ENCODE assay signal across 27 cellular contexts in the genomic region with DNA sequence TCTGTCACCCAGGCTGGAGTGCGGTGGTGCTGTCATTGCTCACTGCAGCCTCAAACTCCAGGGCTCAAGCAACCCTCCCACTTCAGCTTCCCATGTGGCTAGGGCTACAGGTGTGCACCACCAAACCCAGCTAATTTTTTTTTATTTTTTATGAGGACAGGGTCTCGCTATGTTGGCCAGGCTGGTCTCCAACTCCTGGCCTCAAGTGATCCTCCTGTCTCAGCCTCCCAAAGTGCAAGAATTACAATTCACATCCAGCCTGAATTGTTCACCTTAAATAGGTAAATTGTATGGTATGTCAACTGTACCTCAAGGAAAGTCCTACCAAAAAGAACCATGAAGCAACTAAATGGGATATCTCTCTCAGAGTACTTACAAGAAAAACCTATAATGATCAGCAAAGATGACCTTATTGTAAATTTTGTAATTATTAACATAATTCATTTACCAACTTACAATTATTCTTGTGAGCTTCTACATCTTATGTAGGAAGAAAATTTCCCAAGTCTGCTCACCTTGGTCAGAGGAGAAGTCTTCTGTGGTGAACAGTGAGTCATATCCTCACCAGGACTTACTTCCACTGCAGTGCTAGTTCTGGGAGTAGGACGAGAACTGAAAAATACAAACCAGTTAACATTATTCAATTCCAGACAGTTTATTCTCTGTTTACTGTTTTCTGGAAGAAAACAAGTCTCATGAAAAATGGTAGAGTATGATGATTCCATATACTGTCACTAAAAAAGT. TPM values are rescaled to one million over a fixed set of nuclear protein-coding genes. Genes with fewer than 3 reads are reported as not detected.
DNase-seq lines count a peak whose midpoint lies in the region; ATAC-seq, FAIRE-seq and TF ChIP-seq lines count a peak whose summit lies in the region.
"Had no signal": no experiment of that assay in that cellular context is flagged by ENCODE, and none has a peak within 500 bp of the region (broad histone marks: within the 10 kb centered on the region; RNA-seq: fewer than 3 reads in every experiment).

No MANE protein-coding gene starts in this region.

- H3K9me3 ChIP-seq in HepG2 (ENCODE audit: low read length): no peaks in the 10 kb centered on the region
- no peaks in the 10 kb centered on the region for H3K9me3 ChIP-seq in right lobe of liver
- H3K9me3 ChIP-seq in endothelial cell of umbilical vein (replicated peaks; ENCODE audit: control insufficient read depth, insufficient read depth, low read length): no peaks in the 10 kb centered on the region
- H3K9me3 ChIP-seq: A549, gastrocnemius medialis, psoas muscle had no signal

- H3K4me1 ChIP-seq in HepG2 (ENCODE audit: insufficient read depth, low read length) (no peaks in the 10 kb centered on the region), right lobe of liver (no peaks in the 10 kb centered on the region), endothelial cell of umbilical vein (ENCODE audit: control insufficient read depth, extremely low read depth, insufficient read depth, low read length) (no peaks in the 10 kb centered on the region)
- H3K4me1 ChIP-seq: A549, gastrocnemius medialis, psoas muscle had no signal

- POLR2A ChIA-PET in HepG2 (lab: Yijun Ruan, JAX): no interaction called here
- POLR2A ChIA-PET in WTC11 (lab: Charles Lee): interaction anchor here (0.6 kb wide), 2 partner anchors 98 to 1597 kb away, joined by 3 read pairs; no protein-coding TSS in a partner anchor
- POLR2A ChIA-PET in endothelial cell of umbilical vein (lab: Charles Lee): no interaction called here

- H3K79me2 ChIP-seq in HepG2 (ENCODE audit: insufficient read depth, low read length): no peaks in the 10 kb centered on the region
- H3K79me2 ChIP-seq in endothelial cell of umbilical vein (ENCODE audit: control insufficient read depth, insufficient read depth, low read length): no peaks in the 10 kb centered on the region

- TF ChIP-seq CTCF in HepG2 (CRISPR knock-in tag; IDR thresholded peaks at IDR 0.05): no peak
- TF ChIP-seq CTCF in right lobe of liver (IDR thresholded peaks at IDR 0.05): no peak
- no peak for TF ChIP-seq CTCF in WTC11 (IDR thresholded peaks at IDR 0.05)
- no peak for TF ChIP-seq CTCF in endothelial cell of umbilical vein (IDR thresholded peaks at IDR 0.05; ENCODE audit: extremely low read depth in 1 of 2, insufficient read depth in 1 of 2, low read depth in 1 of 2, low read length in 2 of 2)

- WGBS in HepG2 (ENCODE audit: low lambda C conversion rate): 94% methylated on average over 3 of the region's 3 CpGs
- WGBS in right lobe of liver (ENCODE audit: insufficient coverage, low coverage, low lambda C conversion rate, missing lambda C conversion rate): 92% methylated on average over 2 of the region's 3 CpGs

- H3K27ac ChIP-seq in HepG2 (ENCODE audit: extremely low read length, insufficient read depth, low read length) (no peak overlapping the region), right lobe of liver (no peak overlapping the region), endothelial cell of umbilical vein (ENCODE audit: insufficient read depth, low read depth, low read length) (no peak overlapping the region)
- H3K27ac ChIP-seq: A549, gastrocnemius medialis, HL-60, psoas muscle had no signal

- H3K36me3 ChIP-seq in HepG2 (replicated peaks in 1 of 2; ENCODE audit: control insufficient read depth in 1 of 2, insufficient read depth in 2 of 2, low read length in 2 of 2): 0 out of 5 replicates have a peak, but pooled peaks cover 0 to 2% of the 10 kb centered on the region in 2 experiments
- H3K36me3 ChIP-seq in right lobe of liver: no peaks in the 10 kb centered on the region
- no peaks in the 10 kb centered on the region for H3K36me3 ChIP-seq in endothelial cell of umbilical vein (ENCODE audit: control insufficient read depth in 2 of 2, extremely low read depth in 1 of 2, insufficient read depth in 2 of 2, low read length in 2 of 2)
- H3K36me3 ChIP-seq: gastrocnemius medialis had no signal

- H3K27me3 ChIP-seq in HepG2 (ENCODE audit: control insufficient read depth in 1 of 2, insufficient read depth in 2 of 2, low read length in 2 of 2): no peaks in the 10 kb centered on the region
- no peaks in the 10 kb centered on the region for H3K27me3 ChIP-seq in right lobe of liver
- H3K27me3 ChIP-seq in endothelial cell of umbilical vein (ENCODE audit: control insufficient read depth in 2 of 2, insufficient read depth in 2 of 2, low read length in 2 of 2): no peaks in the 10 kb centered on the region
- H3K27me3 ChIP-seq: gastrocnemius medialis had no signal

- TF ChIP-seq RAD21 in HepG2 (CRISPR knock-in tag; IDR thresholded peaks at IDR 0.05): no peak

- intact Hi-C loops in HepG2 (cut with micrococcal nuclease; ENCODE audit: unreplicated experiment) (no loop called here), right lobe of liver (cut with DNase I) (no loop called here), endothelial cell of umbilical vein (cut with micrococcal nuclease) (no loop called here)

- no peak overlapping the region for H2AFZ ChIP-seq in HepG2 (ENCODE audit: low read length)
- H2AFZ ChIP-seq in endothelial cell of umbilical vein (ENCODE audit: low read depth, low read length): no peak overlapping the region

- BruUV-seq in HepG2 (replicated peaks; lab: Mats Ljungman, UMichigan) (no TSS peak), endothelial cell of umbilical vein (replicated peaks; lab: Mats Ljungman, UMichigan) (no TSS peak)

- TF ChIP-seq POLR2A in HepG2 (IDR thresholded peaks at IDR 0.05; ENCODE audit: insufficient read depth in 1 of 2, low read depth in 2 of 2, low read length in 2 of 2) (no peak), right lobe of liver (IDR thresholded peaks at IDR 0.05) (no peak), endothelial cell of umbilical vein (IDR thresholded peaks at IDR 0.05; ENCODE audit: low read depth, low read length) (no peak)

- H3K9me3 Mint-ChIP-seq in WTC11: no peaks in the 10 kb centered on the region
- H3K9me3 Mint-ChIP-seq in activated T-cell treated with anti-CD3 and anti-CD28 coated beads, Interleukin-2, amount 50 U/mL, for 72 hours: no peaks in the 10 kb centered on the region
- H3K9me3 Mint-ChIP-seq: nephron progenitor cell had no signal

- no peak overlapping the region for H3K4me2 ChIP-seq in HepG2 (ENCODE audit: low read depth, low read length)
- no peak overlapping the region for H3K4me2 ChIP-seq in endothelial cell of umbilical vein (ENCODE audit: insufficient read depth, low read length)
- H3K4me2 ChIP-seq: A549 had no signal

- CTCF ChIA-PET in HepG2 (lab: Yijun Ruan, JAX; ENCODE audit: low intra/inter-chr PET ratio, low total read pairs) (no interaction called here), WTC11 (lab: Charles Lee) (no interaction called here), endothelial cell of umbilical vein (lab: Charles Lee) (interaction anchor here (1.1 to 3.0 kb wide), 3 partner anchors 12 to 284 kb away, joined by 3 to 15 read pairs (median 3); no protein-coding TSS in a partner anchor)

- FAIRE-seq in HepG2 (lab: Jason Lieb, UNC) (no peak), endothelial cell of umbilical vein (lab: Jason Lieb, UNC) (peak; percentile 42)
- FAIRE-seq: A549, colon, D721Med, endometrium, GM12892, urothelium cell line had no signal

- H3K36me3 Mint-ChIP-seq in WTC11: peaks cover 29% of the 10 kb centered on the region
- H3K36me3 Mint-ChIP-seq in activated T-cell treated with anti-CD3 and anti-CD28 coated beads, Interleukin-2, amount 50 U/mL, for 72 hours (ENCODE audit: insufficient read depth in 2 of 2): peaks cover 0 to 2% of the 10 kb centered on the region in 2 donors

- no peaks in the 10 kb centered on the region for H3K27me3 Mint-ChIP-seq in WTC11 (ENCODE audit: low read depth)
- H3K27me3 Mint-ChIP-seq in activated T-cell treated with anti-CD3 and anti-CD28 coated beads, Interleukin-2, amount 50 U/mL, for 72 hours (ENCODE audit: low read depth): no peaks in the 10 kb centered on the region

- no peak for TF ChIP-seq EP300 in HepG2 (IDR thresholded peaks at IDR 0.05; ENCODE audit: low read depth in 2 of 2, low read length in 2 of 2)
- no peak for TF ChIP-seq EP300 in HepG2 (CRISPR knock-in tag; IDR thresholded peaks at IDR 0.05; ENCODE audit: borderline replicate concordance)

- H3K4me3 Mint-ChIP-seq in WTC11: no peak overlapping the region
- H3K4me3 Mint-ChIP-seq in activated T-cell treated with anti-CD3 and anti-CD28 coated beads, Interleukin-2, amount 50 U/mL, for 72 hours: no peak overlapping the region
- H3K4me3 Mint-ChIP-seq: nephron progenitor cell had no signal

- H3K9me1 ChIP-seq in endothelial cell of umbilical vein (replicated peaks; ENCODE audit: control insufficient read depth, extremely low read depth, insufficient read depth, low read length): no peaks in the 10 kb centered on the region

- H3K27ac Mint-ChIP-seq in WTC11: no peak overlapping the region
- no peak overlapping the region for H3K27ac Mint-ChIP-seq in activated T-cell treated with anti-CD3 and anti-CD28 coated beads, Interleukin-2, amount 50 U/mL, for 72 hours
- H3K27ac Mint-ChIP-seq: nephron progenitor cell had no signal

- dilution Hi-C loops in endothelial cell of umbilical vein (cut with MboI; ENCODE audit: extremely low pct_ligation_motif_present, low sequenced_read_pairs): no loop called here

- H3K4me1 Mint-ChIP-seq in WTC11: no peaks in the 10 kb centered on the region
- no peaks in the 10 kb centered on the region for H3K4me1 Mint-ChIP-seq in activated T-cell treated with anti-CD3 and anti-CD28 coated beads, Interleukin-2, amount 50 U/mL, for 72 hours (ENCODE audit: low read depth)
- H3K4me1 Mint-ChIP-seq: nephron progenitor cell had no signal

- ATAC-seq in HepG2: no peak
- no peak for ATAC-seq in right lobe of liver
- ATAC-seq in WTC11: no peak
- no peak for ATAC-seq in activated T-cell treated with anti-CD3 and anti-CD28 coated beads, Interleukin-2, amount 50 U/mL, for 72 hours (replicated peaks in 1 of 2)
- ATAC-seq: A549, gastrocnemius medialis, left cardiac atrium, psoas muscle had no signal

- H3K4me3 ChIP-seq in HepG2 (replicated peaks in 1 of 3; ENCODE audit: insufficient read depth in 1 of 3, low read depth in 2 of 3, low read length in 3 of 3) (no peak overlapping the region), right lobe of liver (no peak overlapping the region), endothelial cell of umbilical vein (replicated peaks in 1 of 3; ENCODE audit: insufficient read depth in 1 of 3, low read depth in 1 of 3, low read length in 3 of 3) (no peak overlapping the region)
- H3K4me3 ChIP-seq: A549, gastrocnemius medialis, psoas muscle had no signal

- no peaks in the 10 kb centered on the region for H4K20me1 ChIP-seq in HepG2 (ENCODE audit: insufficient read depth, low read length)
- H4K20me1 ChIP-seq in endothelial cell of umbilical vein (replicated peaks; ENCODE audit: control insufficient read depth, extremely low read depth, insufficient read depth, low read length): no peaks in the 10 kb centered on the region

- DNase-seq in HepG2 (ENCODE audit: low spot score): no peak
- no peak for DNase-seq in right lobe of liver
- no peak for DNase-seq in WTC11 (ENCODE audit: low spot score)
- peak; percentile 33 for DNase-seq in endothelial cell of umbilical vein (ENCODE audit: low read depth, low spot score)
- DNase-seq in midbrain (lab: John Stamatoyannopoulos, UW): no peak
- DNase-seq in AG08396 (ENCODE audit: low spot score): no peak
- no peak for DNase-seq in NCI-H524 (lab: John Stamatoyannopoulos, UW)
- no peak for DNase-seq in activated T-cell treated with anti-CD3 and anti-CD28 coated beads, Interleukin-2, amount 50 U/mL, for 72 hours
- DNase-seq: activated CD4-positive, alpha-beta T cell treated with anti-CD3 and anti-CD28 coated beads, Interleukin-2, amount 50 U/mL, for 4 hours; activated naive CD4-positive, alpha-beta T cell; amygdala; C1 segment of cervical spinal cord; gastrocnemius medialis; KG1; left cardiac atrium; NCI-H526 treated with DMSO at 0.1 percent for 48 hours; nephron progenitor cell; psoas muscle; SIG-M5; stimulated activated CD4-positive, alpha-beta T cell treated with anti-CD3 and anti-CD28 coated beads, Interleukin-4, amount 100 ng/mL, for 4 hours had no signal

- no peak overlapping the region for H3K9ac ChIP-seq in HepG2 (ENCODE audit: insufficient read depth, low read depth, low read length)
- no peak overlapping the region for H3K9ac ChIP-seq in endothelial cell of umbilical vein (replicated peaks; ENCODE audit: extremely low read depth, insufficient read depth, low read length)

- in situ Hi-C loops in HepG2 (cut with HindIII; ENCODE audit: extremely low pct_ligation_motif_present, low pct_unique_long_range_greater_than_20kb): no loop called here

RNA-seq across cellular contexts. Expression of gene ULK4, which starts 54.4 kb away (rescaled TPM):
- 9.0 and 11.8 TPM in 2 replicates for total RNA-seq in HepG2 (2016; rRNA removed; fragmentation: Illumina TruSeq; extraction: Trizol)
- 8.1 and 9.0 TPM in 2 replicates for total RNA-seq in HepG2 (2016; cell fraction: cytosol; rRNA removed; fragmentation: Illumina TruSeq; extraction: Trizol; ENCODE audit: low read depth)
- 10.5 and 11.3 TPM in 2 replicates for total RNA-seq in HepG2 (2016; cell fraction: insoluble cytoplasmic fraction; rRNA removed; fragmentation: Illumina TruSeq; extraction: Trizol)
- 10.1 and 11.3 TPM in 2 replicates for total RNA-seq in HepG2 (2016; cell fraction: membrane; rRNA removed; fragmentation: Illumina TruSeq; extraction: Trizol)
- total RNA-seq in HepG2 (2016; cell fraction: nucleus; rRNA removed; fragmentation: Illumina TruSeq; extraction: Trizol): 30.1 and 34.2 TPM in 2 replicates
- polyA plus RNA-seq in HepG2 (2011; rRNA removed): 4.8 and 6.7 TPM in 2 replicates
- polyA plus RNA-seq in HepG2 (2011; cell fraction: cytosol; rRNA removed): 3.2 and 4.8 TPM in 2 replicates
- polyA plus RNA-seq in HepG2 (2011; cell fraction: nucleus; rRNA removed): 3.9 and 4.0 TPM in 2 replicates
- polyA plus RNA-seq in HepG2 (2012): 5.1 and 6.6 TPM in 2 replicates
- polyA plus RNA-seq in HepG2 (2016; cell fraction: cytosol; fragmentation: Illumina TruSeq; extraction: Trizol; ENCODE audit: low read depth): 3.7 and 4.0 TPM in 2 replicates
- 5.0 and 5.8 TPM in 2 replicates for polyA plus RNA-seq in HepG2 (2016; cell fraction: insoluble cytoplasmic fraction; fragmentation: Illumina TruSeq; extraction: Trizol; ENCODE audit: low read depth)
- 5.0 TPM in 2 replicates for polyA plus RNA-seq in HepG2 (2016; cell fraction: membrane; fragmentation: Illumina TruSeq; extraction: Trizol; ENCODE audit: low read depth)
- 4.6 and 4.8 TPM in 2 replicates for polyA plus RNA-seq in HepG2 (2016; cell fraction: nucleus; fragmentation: Illumina TruSeq; extraction: Trizol; ENCODE audit: insufficient read depth, low read depth)
- polyA minus RNA-seq in HepG2 (2011; rRNA and poly(A)+ RNA removed; ENCODE audit: low replicate concordance): 11.5 and 14.4 TPM in 2 replicates
- polyA minus RNA-seq in HepG2 (2011; cell fraction: cytosol; rRNA and poly(A)+ RNA removed): 2.4 and 2.8 TPM in 2 replicates
- polyA minus RNA-seq in HepG2 (2011; cell fraction: nucleus; rRNA and poly(A)+ RNA removed): 34.6 and 36.6 TPM in 2 replicates
- 1 to 10 TPM; 2.8 to 5.6 (median 4.9) TPM for total RNA-seq in right lobe of liver
- 9.2 to 12.2 TPM (median 10.0 TPM) in 3 replicates for total RNA-seq in WTC11 (2021)
- 13.1 and 16.0 TPM in 2 replicates for total RNA-seq in endothelial cell of umbilical vein
- polyA plus RNA-seq in endothelial cell of umbilical vein: 1.9 and 3.3 TPM in 2 replicates
- 3.1 and 3.5 TPM in 2 replicates for polyA plus RNA-seq in endothelial cell of umbilical vein (2011; cell fraction: cytosol; rRNA removed)
- polyA plus RNA-seq in endothelial cell of umbilical vein (2011; cell fraction: nucleus; rRNA removed): 9.9 and 15.0 TPM in 2 replicates
- 6.5 and 7.7 TPM in 2 replicates for polyA plus RNA-seq in endothelial cell of umbilical vein (2012)
- polyA minus RNA-seq in endothelial cell of umbilical vein: 15.1 and 19.8 TPM in 2 replicates
- 4.6 TPM for polyA minus RNA-seq in endothelial cell of umbilical vein (2011; cell fraction: cytosol; rRNA and poly(A)+ RNA removed)
- polyA minus RNA-seq in endothelial cell of umbilical vein (2011; cell fraction: nucleus; rRNA and poly(A)+ RNA removed): 51.2 and 70.5 TPM in 2 replicates
- 10 to 100 TPM in 1 of 2 donors, 1 to 10 TPM in 1; 8.0 to 11.1 TPM for total RNA-seq in activated T-cell treated with anti-CD3 and anti-CD28 coated beads, Interleukin-2, amount 50 U/mL, for 72 hours

Comparison
In these comparisons a context has a peak if more than half of its experiments do, and no peak if none do; other contexts are left out.
1. Of the 50 proteins assayed by ChIP-seq in both HepG2 and WTC11: peak only in HepG2: none; only in WTC11: ZNF121; in both: none; in neither: 49.